In genomic region chr17:372157-373152, GRCh38 we compare ENCODE assay signal across 12 cellular contexts.
"Had no signal": no experiment of that assay in that cellular context is flagged by ENCODE, and none has a peak within 500 bp of the region (broad histone marks: within the 10 kb centered on the region; RNA-seq: fewer than 3 reads in every experiment).

No MANE protein-coding gene starts in this region.

- H3K27ac Mint-ChIP-seq: activated naive CD4-positive, alpha-beta T cell treated with anti-CD3 and anti-CD28 coated beads, Interleukin-2, amount 10 ng/mL, durations not matched to agents 7 days and 5 days had no signal

- H3K9me3 ChIP-seq: colonic mucosa, tibial artery had no signal

- H3K36me3 ChIP-seq: colonic mucosa, SJSA1, tibial artery had no signal

- H3K27me3 ChIP-seq: colonic mucosa, SJSA1 had no signal

- DNase-seq: activated CD4-positive, CD25-positive, alpha-beta regulatory T cell; activated naive CD4-positive, alpha-beta T cell treated with anti-CD3 and anti-CD28 coated beads, Interleukin-2, amount 10 ng/mL, durations not matched to agents 7 days and 5 days; activated T-cell treated with anti-CD3 and anti-CD28 coated beads for 4 hours; colonic mucosa; midbrain; naive B cell; retina; stimulated activated CD4-positive, alpha-beta T cell treated with anti-CD3 and anti-CD28 coated beads, Interleukin-4, amount 100 ng/mL, for 24 hours; stimulated activated naive CD4-positive, alpha-beta T cell; tibial artery had no signal

- H3K4me3 Mint-ChIP-seq: activated naive CD4-positive, alpha-beta T cell treated with anti-CD3 and anti-CD28 coated beads, Interleukin-2, amount 10 ng/mL, durations not matched to agents 7 days and 5 days had no signal

- H3K27ac ChIP-seq: colonic mucosa, SJSA1, tibial artery had no signal

- H3K4me3 ChIP-seq: colonic mucosa, lung, SJSA1, tibial artery had no signal

- H3K4me1 ChIP-seq: colonic mucosa, SJSA1, tibial artery had no signal
